In genomic region chr2:159903404-159904126, GRCh38 we compare ENCODE assay signal across 8 cellular contexts. TPM values are rescaled to one million over a fixed set of nuclear protein-coding genes. Genes with fewer than 3 reads are reported as not detected.
DNase-seq lines count a peak whose midpoint lies in the region; ATAC-seq and TF ChIP-seq lines count a peak whose summit lies in the region.

No MANE protein-coding gene starts in this region.

- TF ChIP-seq POLR2A in GM18505 (IDR thresholded peaks at IDR 0.05; ENCODE audit: borderline replicate concordance, extremely low read depth, insufficient read depth, insufficient read length) (peak; percentile 57), adrenal gland (IDR thresholded peaks at IDR 0.05) (no peak), right lobe of liver (IDR thresholded peaks at IDR 0.05) (no peak)

- no peaks in the 10 kb centered on the region for H3K36me3 ChIP-seq in adrenal gland (replicated peaks in 1 of 2)
- no peaks in the 10 kb centered on the region for H3K36me3 ChIP-seq in right lobe of liver

- no peaks in the 10 kb centered on the region for H3K9me3 ChIP-seq in adrenal gland (replicated peaks in 1 of 3)
- no peaks in the 10 kb centered on the region for H3K9me3 ChIP-seq in right lobe of liver

- H3K27me3 ChIP-seq in adrenal gland (no peaks in the 10 kb centered on the region), right lobe of liver (no peaks in the 10 kb centered on the region)

- H3K4me1 ChIP-seq in adrenal gland (replicated peaks in 1 of 2) = peaks cover 0 to 5% of the 10 kb centered on the region in 2 donors
- peaks cover 0 to 8% (median 0%) of the 10 kb centered on the region in 4 donors for H3K4me1 ChIP-seq in right lobe of liver

- DNase-seq in RPMI8226 (peak; percentile 71), adrenal gland (peak in 5 of 7 donors; percentile 11 to 32 (median 17)), right lobe of liver (peak; percentile 28 to 54 (median 50)), iPS-NIHi7 (ENCODE audit: extremely low spot score) (no peak), NCI-H2081 (lab: John Stamatoyannopoulos, UW) (no peak)
- peak; percentile 9 for DNase-seq in stimulated activated CD8-positive, alpha-beta memory T cell treated with anti-CD3 and anti-CD28 coated beads, Interleukin-15, amount 100 ng/mL, for 1 hour (ENCODE audit: low read depth)

- TF ChIP-seq CTCF in adrenal gland (IDR thresholded peaks at IDR 0.05) (no peak), right lobe of liver (IDR thresholded peaks at IDR 0.05) (no peak)

- WGBS in adrenal gland, 4 donors = 27 to 44% (median 31%) methylated on average over 15 to 17 of the region's 17 CpGs
- 37% methylated on average over 14 of the region's 17 CpGs for WGBS in right lobe of liver (ENCODE audit: insufficient coverage, low coverage, low lambda C conversion rate, missing lambda C conversion rate)

- H3K4me3 ChIP-seq in adrenal gland = peak overlapping the region in 2 of 4 donors; percentile 22 to 35
- peak overlapping the region; percentile 46 to 52 (median 51) for H3K4me3 ChIP-seq in right lobe of liver

- intact Hi-C loops in adrenal gland (cut with DNase I) = no loop called here
- intact Hi-C loops in right lobe of liver (cut with DNase I) = no loop called here

- H3K27ac ChIP-seq in adrenal gland (peak overlapping the region in 2 of 5 donors; percentile 19 to 34), right lobe of liver (peak overlapping the region in 2 of 3 donors; percentile 22 to 47)

- ATAC-seq in GM18505 (IDR thresholded peaks at IDR 0.05; ENCODE audit: unreplicated experiment) = no peak
- ATAC-seq in HG02798 (IDR thresholded peaks at IDR 0.05; ENCODE audit: poor library complexity, unreplicated experiment) = peak; percentile 33
- peak; percentile 64 to 72 (median 70) for ATAC-seq in right lobe of liver

RNA-seq across cellular contexts. Expression of gene LY75, which starts 1.0 kb away (rescaled TPM):
- 1 to 10 TPM; 1.6 to 7.9 (median 4.9) TPM for total RNA-seq in adrenal gland
- 1 to 10 TPM in 1 of 3 donors, under 1 TPM in 2; 0.57 to 3.7 (median 0.80) TPM for polyA plus RNA-seq in adrenal gland
- 1 to 10 TPM in 2 of 6 experiments, under 1 TPM in 4; 0.37 to 1.4 (median 0.75) TPM for total RNA-seq in right lobe of liver

Comparison
In these comparisons a context has a peak if more than half of its experiments do, and no peak if none do; other contexts are left out.
1. DNase-seq: peak in RPMI8226 (single experiment), adrenal gland (5 of 7), right lobe of liver (3 of 3) and stimulated activated CD8-positive, alpha-beta memory T cell treated with anti-CD3 and anti-CD28 coated beads, Interleukin-15, amount 100 ng/mL, for 1 hour (single experiment); none in iPS-NIHi7 (single experiment) and NCI-H2081 (0 of 2).